Comparison of ENCODE assay signal across 20 cellular contexts in genomic region chr2:141508806-141509595, GRCh38.
DNase-seq lines count a peak whose midpoint lies in the region; ATAC-seq, FAIRE-seq and TF ChIP-seq lines count a peak whose summit lies in the region.
"Had no signal": no experiment of that assay in that cellular context is flagged by ENCODE, and none has a peak within 500 bp of the region (broad histone marks: within the 10 kb centered on the region; RNA-seq: fewer than 3 reads in every experiment).

No MANE protein-coding gene starts in this region.

- TF ChIP-seq EP300 in A549 (IDR thresholded peaks at IDR 0.05): no peak

- H3K27me3 Mint-ChIP-seq in osteocyte (ENCODE audit: unreplicated experiment): no peaks in the 10 kb centered on the region

- no TSS peak for BruUV-seq in PC-3 (replicated peaks; lab: Mats Ljungman, UMichigan)
- no TSS peak for BruUV-seq in endothelial cell of umbilical vein (replicated peaks; lab: Mats Ljungman, UMichigan)

- H4K20me1 ChIP-seq in PC-3 (ENCODE audit: low read length) (no peaks in the 10 kb centered on the region), endothelial cell of umbilical vein (replicated peaks; ENCODE audit: control insufficient read depth, extremely low read depth, insufficient read depth, low read length) (no peaks in the 10 kb centered on the region)
- H4K20me1 ChIP-seq: BLaER1 had no signal

- H3K4me1 Mint-ChIP-seq in osteocyte (ENCODE audit: unreplicated experiment): peaks cover 14% of the 10 kb centered on the region

- no peak overlapping the region for H3K4me3 Mint-ChIP-seq in osteocyte (ENCODE audit: unreplicated experiment)
- H3K4me3 Mint-ChIP-seq: CD8-positive, alpha-beta T cell had no signal

- no peaks in the 10 kb centered on the region for H3K9me3 Mint-ChIP-seq in osteocyte (ENCODE audit: unreplicated experiment)

- no peaks in the 10 kb centered on the region for H3K36me3 Mint-ChIP-seq in osteocyte (ENCODE audit: unreplicated experiment)
- H3K36me3 Mint-ChIP-seq: CD8-positive, alpha-beta T cell had no signal

- H3K36me3 ChIP-seq in PC-3 (ENCODE audit: low read depth, low read length): no peaks in the 10 kb centered on the region
- H3K36me3 ChIP-seq in endothelial cell of umbilical vein (ENCODE audit: control insufficient read depth in 2 of 2, extremely low read depth in 1 of 2, insufficient read depth in 2 of 2, low read length in 2 of 2): no peaks in the 10 kb centered on the region
- H3K36me3 ChIP-seq: BLaER1, HAP-1 had no signal

- CTCF ChIA-PET in A549 (lab: Yijun Ruan, JAX): no interaction called here
- CTCF ChIA-PET in PC-3 (lab: Charles Lee): no interaction called here
- CTCF ChIA-PET in endothelial cell of umbilical vein (lab: Charles Lee): no interaction called here

- no peak overlapping the region for H3K4me3 ChIP-seq in A549
- no peak overlapping the region for H3K4me3 ChIP-seq in PC-3 (ENCODE audit: low read length)
- H3K4me3 ChIP-seq in endothelial cell of umbilical vein (replicated peaks in 1 of 3; ENCODE audit: insufficient read depth in 1 of 3, low read depth in 1 of 3, low read length in 3 of 3): no peak overlapping the region
- H3K4me3 ChIP-seq: BLaER1, HAP-1, K562 had no signal

- intact Hi-C loops in PC-3 (cut with micrococcal nuclease): no loop called here
- intact Hi-C loops in endothelial cell of umbilical vein (cut with micrococcal nuclease): no loop called here

- no peak overlapping the region for H3K27ac ChIP-seq in A549
- H3K27ac ChIP-seq in PC-3 (ENCODE audit: low read length): no peak overlapping the region
- H3K27ac ChIP-seq in endothelial cell of umbilical vein (ENCODE audit: insufficient read depth, low read depth, low read length): no peak overlapping the region
- H3K27ac ChIP-seq: BLaER1 had no signal

- TF ChIP-seq CTCF in A549 (IDR thresholded peaks at IDR 0.05): no peak
- TF ChIP-seq CTCF in PC-3 (conservative IDR thresholded peaks at IDR 0.05; ENCODE audit: low read depth, low read length): no peak
- TF ChIP-seq CTCF in endothelial cell of umbilical vein (IDR thresholded peaks at IDR 0.05; ENCODE audit: extremely low read depth in 1 of 2, insufficient read depth in 1 of 2, low read depth in 1 of 2, low read length in 2 of 2): no peak
- TF ChIP-seq CTCF in osteocyte (IDR thresholded peaks at IDR 0.05): no peak

- no peaks in the 10 kb centered on the region for H3K9me3 ChIP-seq in A549
- H3K9me3 ChIP-seq in PC-3 (ENCODE audit: low read length): no peaks in the 10 kb centered on the region
- no peaks in the 10 kb centered on the region for H3K9me3 ChIP-seq in endothelial cell of umbilical vein (replicated peaks; ENCODE audit: control insufficient read depth, insufficient read depth, low read length)
- H3K9me3 ChIP-seq: BLaER1, HAP-1 had no signal

- POLR2A ChIA-PET in A549 (lab: Yijun Ruan, JAX): no interaction called here
- POLR2A ChIA-PET in PC-3 (lab: Charles Lee; ENCODE audit: unreplicated experiment): no interaction called here
- POLR2A ChIA-PET in endothelial cell of umbilical vein (lab: Charles Lee): no interaction called here

- no peaks in the 10 kb centered on the region for H3K79me2 ChIP-seq in PC-3 (ENCODE audit: low read length)
- H3K79me2 ChIP-seq in endothelial cell of umbilical vein (ENCODE audit: control insufficient read depth, insufficient read depth, low read length): no peaks in the 10 kb centered on the region

- dilution Hi-C loops in endothelial cell of umbilical vein (cut with MboI; ENCODE audit: extremely low pct_ligation_motif_present, low sequenced_read_pairs): no loop called here

- H3K9me2 ChIP-seq in PC-3 (replicated peaks; ENCODE audit: low read length): no peaks in the 10 kb centered on the region

- no peaks in the 10 kb centered on the region for H3K9me1 ChIP-seq in endothelial cell of umbilical vein (replicated peaks; ENCODE audit: control insufficient read depth, extremely low read depth, insufficient read depth, low read length)

- H3K4me2 ChIP-seq in A549 (peak overlapping the region; percentile 30; the same call in 2 of the 3 replicates), PC-3 (ENCODE audit: low read length) (no peak overlapping the region), endothelial cell of umbilical vein (ENCODE audit: insufficient read depth, low read length) (no peak overlapping the region)
- H3K4me2 ChIP-seq: BLaER1 had no signal

- H3K4me1 ChIP-seq in A549 (peaks cover 15% of the 10 kb centered on the region; the same call in 2 of the 3 replicates), PC-3 (ENCODE audit: insufficient read depth, low read length) (no peaks in the 10 kb centered on the region), endothelial cell of umbilical vein (ENCODE audit: control insufficient read depth, extremely low read depth, insufficient read depth, low read length) (no peaks in the 10 kb centered on the region)
- H3K4me1 ChIP-seq: BLaER1, HAP-1 had no signal

- WGBS in A549 (ENCODE audit: missing lambda C conversion rate): 18% methylated on average over 5 of the region's 5 CpGs

- FAIRE-seq in A549 (lab: Jason Lieb, UNC) (no peak), endothelial cell of umbilical vein (lab: Jason Lieb, UNC) (peak; percentile 8)
- FAIRE-seq: D721Med, G401.6, K562 had no signal

- H3K27me3 ChIP-seq in PC-3 (ENCODE audit: low read length): no peaks in the 10 kb centered on the region
- no peaks in the 10 kb centered on the region for H3K27me3 ChIP-seq in endothelial cell of umbilical vein (ENCODE audit: control insufficient read depth in 2 of 2, insufficient read depth in 2 of 2, low read length in 2 of 2)
- H3K27me3 ChIP-seq: BLaER1 had no signal

- H2AFZ ChIP-seq in PC-3 (ENCODE audit: low read length) (no peak overlapping the region), endothelial cell of umbilical vein (ENCODE audit: low read depth, low read length) (no peak overlapping the region)

- no peak overlapping the region for H3K9ac ChIP-seq in PC-3 (ENCODE audit: low read length)
- H3K9ac ChIP-seq in endothelial cell of umbilical vein (replicated peaks; ENCODE audit: extremely low read depth, insufficient read depth, low read length): no peak overlapping the region
- H3K9ac ChIP-seq: BLaER1 had no signal

- no peak for TF ChIP-seq RAD21 in A549 (conservative IDR thresholded peaks at IDR 0.05 in 1 of 2, IDR thresholded peaks at IDR 0.05 in 1 of 2)

- H3F3A ChIP-seq in PC-3 (ENCODE audit: low read length, unreplicated experiment): no peaks in the 10 kb centered on the region

- ATAC-seq in A549 (peak in 1 of 2 experiments; percentile 37; a peak in 1 of 6 replicates), PC-3 (no peak)
- ATAC-seq: CD8-positive, alpha-beta T cell; K562 had no signal

- no peak for DNase-seq in A549 (ENCODE audit: low read depth in 1 of 2, low spot score in 1 of 2)
- DNase-seq in PC-3: peak; percentile 9
- DNase-seq in endothelial cell of umbilical vein (ENCODE audit: low read depth, low spot score): no peak
- DNase-seq in midbrain (lab: John Stamatoyannopoulos, UW): peak; percentile 70
- no peak for DNase-seq in stimulated activated CD8-positive, alpha-beta memory T cell treated with anti-CD3 and anti-CD28 coated beads, Interleukin-4, amount 100 ng/mL, for 48 hours
- no peak for DNase-seq in D341Med (ENCODE audit: low spot score)
- DNase-seq in osteocyte (ENCODE audit: extremely low spot score, unreplicated experiment): no peak
- DNase-seq in middle frontal gyrus (ENCODE audit: extremely low spot score, low spot score): no peak
- DNase-seq: 8988T; CD8-positive, alpha-beta T cell; DMS79; NCI-H1417; NCI-H187 treated with DMSO at 0.1 percent for 48 hours; NCI-H345; NCI-H748 treated with DMSO at 0.1 percent for 48 hours had no signal

- TF ChIP-seq POLR2A in A549 (IDR thresholded peaks at IDR 0.05; ENCODE audit: low read length) (no peak), endothelial cell of umbilical vein (IDR thresholded peaks at IDR 0.05; ENCODE audit: low read depth, low read length) (no peak)

- H3K27ac Mint-ChIP-seq in osteocyte (ENCODE audit: unreplicated experiment): no peak overlapping the region
- H3K27ac Mint-ChIP-seq: CD8-positive, alpha-beta T cell had no signal

TF ChIP-seq in A549, 52 proteins besides CTCF, POLR2A, EP300 and RAD21 (continues in another document):
- TF ChIP-seq EHF (CRISPR knock-in tag; IDR thresholded peaks at IDR 0.05) (no peak), CEBPB (IDR thresholded peaks at IDR 0.05) (no peak), CHD4 (IDR thresholded peaks at IDR 0.05; ENCODE audit: borderline replicate concordance) (no peak), RNF2 (IDR thresholded peaks at IDR 0.05; ENCODE audit: borderline replicate concordance, low read depth) (no peak)
- TF ChIP-seq, protein P1, sequence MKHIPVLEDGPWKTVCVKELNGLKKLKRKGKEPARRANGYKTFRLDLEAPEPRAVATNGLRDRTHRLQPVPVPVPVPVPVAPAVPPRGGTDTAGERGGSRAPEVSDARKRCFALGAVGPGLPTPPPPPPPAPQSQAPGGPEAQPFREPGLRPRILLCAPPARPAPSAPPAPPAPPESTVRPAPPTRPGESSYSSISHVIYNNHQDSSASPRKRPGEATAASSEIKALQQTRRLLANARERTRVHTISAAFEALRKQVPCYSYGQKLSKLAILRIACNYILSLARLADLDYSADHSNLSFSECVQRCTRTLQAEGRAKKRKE (CRISPR knock-in tag; IDR thresholded peaks at IDR 0.05; ENCODE audit: low read depth): no peak

TF ChIP-seq in endothelial cell of umbilical vein, 7 proteins besides CTCF, POLR2A, EP300 and RAD21:
- no peak for TF ChIP-seq POLR2AphosphoS5 (IDR thresholded peaks at IDR 0.05; ENCODE audit: insufficient read depth, low read depth, low read length)
- no peak for TF ChIP-seq EZH2 (IDR thresholded peaks at IDR 0.05; ENCODE audit: borderline replicate concordance, low read depth, low read length, severe bottlenecking)
- TF ChIP-seq JUN (IDR thresholded peaks at IDR 0.05; ENCODE audit: borderline replicate concordance, insufficient read depth, insufficient read length, low read depth): no peak
- no peak for TF ChIP-seq MYC (IDR thresholded peaks at IDR 0.05; ENCODE audit: low read depth, low read length)
- TF ChIP-seq FOS (IDR thresholded peaks at IDR 0.05; ENCODE audit: borderline replicate concordance, insufficient read depth, low read length): no peak
- TF ChIP-seq, protein P2, sequence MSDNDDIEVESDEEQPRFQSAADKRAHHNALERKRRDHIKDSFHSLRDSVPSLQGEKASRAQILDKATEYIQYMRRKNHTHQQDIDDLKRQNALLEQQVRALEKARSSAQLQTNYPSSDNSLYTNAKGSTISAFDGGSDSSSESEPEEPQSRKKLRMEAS (IDR thresholded peaks at IDR 0.05; ENCODE audit: insufficient read depth, insufficient read length): no peak
- TF ChIP-seq GATA2 (IDR thresholded peaks at IDR 0.05; ENCODE audit: insufficient read depth, insufficient read length, low read depth, low read length): no peak

Comparison
In these comparisons a context has a peak if more than half of its experiments do, and no peak if none do; other contexts are left out.
1. DNase-seq: peak in PC-3 (single experiment) and midbrain (single experiment); none in A549 (0 of 2), endothelial cell of umbilical vein (single experiment), stimulated activated CD8-positive, alpha-beta memory T cell treated with anti-CD3 and anti-CD28 coated beads, Interleukin-4, amount 100 ng/mL, for 48 hours (single experiment), D341Med (single experiment), osteocyte (single experiment) and middle frontal gyrus (single experiment).